8 cellular contexts compared by ENCODE assay signal in the genomic region with DNA sequence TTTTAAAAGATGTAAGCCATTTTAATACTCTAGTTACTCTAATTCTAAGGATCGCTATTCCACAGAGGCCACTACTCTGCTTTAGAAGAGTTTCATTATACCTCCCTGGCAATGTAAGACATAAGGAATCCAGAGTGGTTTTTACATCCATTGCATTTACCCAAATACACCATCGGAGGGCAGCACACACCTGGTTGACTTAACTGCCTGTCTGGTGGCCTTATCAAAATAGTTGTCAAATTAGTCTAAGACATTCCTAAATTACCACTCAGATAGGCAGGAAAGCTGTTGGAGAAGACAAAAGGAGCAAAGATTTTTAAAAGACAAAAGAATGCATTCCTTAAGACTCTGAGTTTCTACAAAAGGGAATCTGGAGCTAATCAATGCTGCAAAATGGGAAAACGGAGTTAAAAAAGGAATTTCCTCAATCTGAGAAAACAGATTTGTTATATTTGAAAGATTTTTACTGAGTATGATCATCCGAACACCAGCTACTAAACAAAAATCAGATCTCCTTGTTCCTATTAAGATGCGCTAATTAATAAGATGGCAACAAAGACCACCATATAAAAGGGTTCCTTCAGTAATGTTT. TPM values are rescaled to one million over a fixed set of nuclear protein-coding genes. Genes with fewer than 3 reads are reported as not detected.
DNase-seq lines count a peak whose midpoint lies in the region; ATAC-seq and TF ChIP-seq lines count a peak whose summit lies in the region.

No MANE protein-coding gene starts in this region.

- no peaks in the 10 kb centered on the region for H3K4me1 Mint-ChIP-seq in naive B cell

- no peaks in the 10 kb centered on the region for H3K4me1 ChIP-seq in esophagus muscularis mucosa
- H3K4me1 ChIP-seq in aorta (ENCODE audit: control insufficient read depth in 1 of 2, insufficient read depth in 2 of 2, low read length in 2 of 2), result no peaks in the 10 kb centered on the region

- DNase-seq in stimulated activated CD4-positive, alpha-beta T cell treated with anti-CD3 and anti-CD28 coated beads, Interleukin-15, amount 100 ng/mL, for 24 hours, result peak; percentile 45
- no peak for DNase-seq in stimulated activated CD4-positive, alpha-beta T cell treated with anti-CD3 and anti-CD28 coated beads, Interleukin-12 subunit alpha, Interleukin-12 subunit beta, amount 100 ng/mL, for 4 hours
- peak; percentile 65 for DNase-seq in NCI-H345 treated with DMSO at 0.1 percent for 48 hours (lab: John Stamatoyannopoulos, UW; ENCODE audit: unreplicated experiment)
- peak; percentile 10 to 24 for DNase-seq in activated CD4-positive, alpha-beta T cell treated with anti-CD3 and anti-CD28 coated beads for 4 hours
- no peak for DNase-seq in esophagus muscularis mucosa (ENCODE audit: extremely low spot score)
- DNase-seq in naive B cell, result peak; percentile 25
- no peak for DNase-seq in aorta

- TF ChIP-seq POLR2A in esophagus muscularis mucosa (IDR thresholded peaks at IDR 0.05; ENCODE audit: low read depth), result no peak

- H3K27ac ChIP-seq in esophagus muscularis mucosa (replicated peaks in 1 of 4) (no peak overlapping the region), aorta (ENCODE audit: low read depth in 1 of 2, low read length in 2 of 2) (no peak overlapping the region)

- H3K27me3 ChIP-seq in esophagus muscularis mucosa, result no peaks in the 10 kb centered on the region
- H3K27me3 ChIP-seq in aorta (ENCODE audit: control insufficient read depth in 1 of 2, insufficient read depth in 2 of 2, low read length in 1 of 2), result no peaks in the 10 kb centered on the region

- no peak overlapping the region for H3K4me3 Mint-ChIP-seq in naive B cell

- H3K9me3 ChIP-seq in esophagus muscularis mucosa (no peaks in the 10 kb centered on the region), aorta (ENCODE audit: control insufficient read depth, low read length) (no peaks in the 10 kb centered on the region)

- intact Hi-C loops in esophagus muscularis mucosa (cut with DNase I) (loop anchor here (10.0 kb wide), 1 partner anchor 89 kb away; no protein-coding TSS in a partner anchor), aorta (cut with DNase I) (loop anchor here (5.0 to 10.0 kb wide), 2 partner anchors 292 to 309 kb away; a partner anchor contains a TSS)

- WGBS in esophagus muscularis mucosa, result 60% methylated on average over 5 of the region's 5 CpGs
- 52 to 59% methylated on average over 5 of the region's 5 CpGs for WGBS in aorta, 2 donors

- TF ChIP-seq EP300 in esophagus muscularis mucosa (IDR thresholded peaks at IDR 0.05), result no peak

- no peaks in the 10 kb centered on the region for H3K36me3 ChIP-seq in esophagus muscularis mucosa
- peaks cover 0 to 4% of the 10 kb centered on the region in 2 donors for H3K36me3 ChIP-seq in aorta (ENCODE audit: control insufficient read depth in 1 of 2, insufficient read depth in 2 of 2, low read length in 1 of 2)

- H3K9me3 Mint-ChIP-seq in naive B cell, result no peaks in the 10 kb centered on the region

- H3K4me3 ChIP-seq in esophagus muscularis mucosa (no peak overlapping the region), aorta (ENCODE audit: low read length in 2 of 2) (no peak overlapping the region)

- H3K27me3 Mint-ChIP-seq in naive B cell, result no peaks in the 10 kb centered on the region

- no peaks in the 10 kb centered on the region for H3K36me3 Mint-ChIP-seq in naive B cell

- ATAC-seq in HG03378 (IDR thresholded peaks at IDR 0.05; ENCODE audit: unreplicated experiment) (peak; percentile 66), naive B cell (ENCODE audit: low read depth in 2 of 2) (peak in 1 of 2 donors; percentile 40), aorta (ENCODE audit: low FRiP score) (peak; percentile 69)

- no peak overlapping the region for H3K27ac Mint-ChIP-seq in naive B cell

- TF ChIP-seq CTCF in esophagus muscularis mucosa (IDR thresholded peaks at IDR 0.05), result peak; percentile 64 to 81 (median 73)

RNA-seq across cellular contexts. Expression of a gene that starts 33.8 kb away (rescaled TPM):
- total RNA-seq in esophagus muscularis mucosa (10 to 100 TPM; 21.4 to 33.0 (median 26.9) TPM), aorta (10 to 100 TPM; 40.4 to 46.9 TPM)
- polyA plus RNA-seq in naive B cell (ENCODE audit: low read depth in 6 of 6) (1 to 10 TPM in 5 of 6 donors, not detected in 1; 1.4 to 5.2 (median 1.9) TPM), aorta (1 to 10 TPM; 5.5 to 7.5 TPM)

Comparison
In these comparisons a context has a peak if more than half of its experiments do, and no peak if none do; other contexts are left out.
1. DNase-seq: peak in stimulated activated CD4-positive, alpha-beta T cell treated with anti-CD3 and anti-CD28 coated beads, Interleukin-15, amount 100 ng/mL, for 24 hours (single experiment), NCI-H345 treated with DMSO at 0.1 percent for 48 hours (single experiment), activated CD4-positive, alpha-beta T cell treated with anti-CD3 and anti-CD28 coated beads for 4 hours (2 of 2) and naive B cell (single experiment); none in stimulated activated CD4-positive, alpha-beta T cell treated with anti-CD3 and anti-CD28 coated beads, Interleukin-12 subunit alpha, Interleukin-12 subunit beta, amount 100 ng/mL, for 4 hours (single experiment), esophagus muscularis mucosa (single experiment) and aorta (0 of 2).